In genomic region chr18:2848145-2848878, GRCh38 we compare ENCODE assay signal across 9 cellular contexts. TPM values are rescaled to one million over a fixed set of nuclear protein-coding genes. Genes with fewer than 3 reads are reported as not detected.
DNase-seq lines count a peak whose midpoint lies in the region; ATAC-seq and TF ChIP-seq lines count a peak whose summit lies in the region.
"Had no signal": no experiment of that assay in that cellular context is flagged by ENCODE, and none has a peak within 500 bp of the region (broad histone marks: within the 10 kb centered on the region; RNA-seq: fewer than 3 reads in every experiment).

No MANE protein-coding gene starts in this region.

- TF ChIP-seq POLR2A in esophagus squamous epithelium (IDR thresholded peaks at IDR 0.05) (no peak), body of pancreas (IDR thresholded peaks at IDR 0.05) (no peak)

- H4K20me1 ChIP-seq in Karpas-422 (ENCODE audit: insufficient read depth, low read depth, low read length) = no peaks in the 10 kb centered on the region

- CTCF ChIA-PET in CD4-positive, alpha-beta T cell (lab: Charles Lee) = interaction anchor here (1.7 kb wide), 1 partner anchor 280 kb away, joined by 3 read pairs; no protein-coding TSS in a partner anchor

- intact Hi-C loops in CD4-positive, alpha-beta T cell (cut with DNase I, micrococcal nuclease) = no loop called here
- intact Hi-C loops in esophagus squamous epithelium (cut with DNase I) = no loop called here
- intact Hi-C loops in posterior cingulate gyrus (cut with DNase I) = no loop called here
- intact Hi-C loops in body of pancreas (cut with DNase I) = no loop called here

- 12 to 19% methylated on average over 12 to 17 of the region's 17 CpGs for WGBS in esophagus squamous epithelium, 2 donors
- WGBS in body of pancreas, 2 donors = 12 to 26% methylated on average over 13 to 17 of the region's 17 CpGs

- no peaks in the 10 kb centered on the region for H3K9me2 ChIP-seq in Karpas-422 (replicated peaks; ENCODE audit: insufficient read depth, low read length)

- no peak overlapping the region for H3K27ac ChIP-seq in CD4-positive, alpha-beta T cell (ENCODE audit: low read depth, low read length)
- H3K27ac ChIP-seq in Karpas-422 (ENCODE audit: low read length) (no peak overlapping the region), esophagus squamous epithelium (peak overlapping the region; percentile 58 to 88 (median 78)), parathyroid adenoma (peak overlapping the region; percentile 99), body of pancreas (peak overlapping the region in 1 of 4 donors; percentile 60)
- H3K27ac ChIP-seq: VCaP had no signal

- no peaks in the 10 kb centered on the region for H3K36me3 Mint-ChIP-seq in CD4-positive, alpha-beta T cell (ENCODE audit: low read depth)

- DNase-seq in CD4-positive, alpha-beta T cell = no peak
- DNase-seq in Karpas-422 = peak; percentile 53
- DNase-seq in esophagus squamous epithelium (lab: John Stamatoyannopoulos, UW) = no peak
- no peak for DNase-seq in nucleus accumbens (lab: John Stamatoyannopoulos, UW)
- DNase-seq in posterior cingulate gyrus = no peak
- DNase-seq in body of pancreas = no peak
- DNase-seq in NCI-H69 (lab: John Stamatoyannopoulos, UW) = no peak

- no peak overlapping the region for H3K27ac Mint-ChIP-seq in CD4-positive, alpha-beta T cell

- H3K9ac ChIP-seq in Karpas-422 (ENCODE audit: low read length) = peak overlapping the region; percentile 21; the same call in 1 of the 2 replicates
- peak overlapping the region; percentile 97 for H3K9ac ChIP-seq in parathyroid adenoma

- H3K27me3 ChIP-seq in CD4-positive, alpha-beta T cell (ENCODE audit: control insufficient read depth, insufficient read depth, low read length) = peaks cover 46% of the 10 kb centered on the region
- H3K27me3 ChIP-seq in Karpas-422 (ENCODE audit: low read length) (peaks cover 7% of the 10 kb centered on the region; the same call in 1 of the 2 replicates), esophagus squamous epithelium (peaks cover 0 to 74% (median 6%) of the 10 kb centered on the region in 4 donors), parathyroid adenoma (ENCODE audit: control insufficient read depth, insufficient read depth, low read length) (no peaks in the 10 kb centered on the region), body of pancreas (no peaks in the 10 kb centered on the region)

- H3K27me3 Mint-ChIP-seq in CD4-positive, alpha-beta T cell = peaks cover 87% of the 10 kb centered on the region

- H3K79me2 ChIP-seq in Karpas-422 (ENCODE audit: low read length) (no peaks in the 10 kb centered on the region), parathyroid adenoma (peaks cover 40% of the 10 kb centered on the region)

- no peaks in the 10 kb centered on the region for H3K9me3 Mint-ChIP-seq in CD4-positive, alpha-beta T cell

- no peak overlapping the region for H2AFZ ChIP-seq in Karpas-422 (ENCODE audit: low read length)
- H2AFZ ChIP-seq in parathyroid adenoma = no peak overlapping the region

- no peak for ATAC-seq in CD4-positive, alpha-beta T cell (ENCODE audit: poor library complexity)
- ATAC-seq in body of pancreas = no peak

- POLR2A ChIA-PET in CD4-positive, alpha-beta T cell (lab: Charles Lee) = interaction anchor here (0.9 to 1.0 kb wide), 3 partner anchors 41 to 59 kb away, joined by 3 to 4 read pairs (median 3); no protein-coding TSS in a partner anchor

- H3K4me1 ChIP-seq in Karpas-422 (ENCODE audit: low read length) = peaks cover 41% of the 10 kb centered on the region
- peaks cover 9 to 28% (median 11%) of the 10 kb centered on the region in 3 donors for H3K4me1 ChIP-seq in esophagus squamous epithelium
- peaks cover 33% of the 10 kb centered on the region for H3K4me1 ChIP-seq in parathyroid adenoma
- peaks cover 22% of the 10 kb centered on the region for H3K4me1 ChIP-seq in body of pancreas

- H3K4me2 ChIP-seq in Karpas-422 (ENCODE audit: low read depth, low read length, poor library complexity, severe bottlenecking) = peak overlapping the region; percentile 70
- peak overlapping the region; percentile 81 for H3K4me2 ChIP-seq in parathyroid adenoma (ENCODE audit: low read length)

- H3K4me1 Mint-ChIP-seq in CD4-positive, alpha-beta T cell (ENCODE audit: low read depth) = peaks cover 19% of the 10 kb centered on the region

- no peak for TF ChIP-seq CTCF in CD4-positive, alpha-beta T cell (IDR thresholded peaks at IDR 0.05)
- TF ChIP-seq CTCF in esophagus squamous epithelium (IDR thresholded peaks at IDR 0.05) (no peak), parathyroid adenoma (IDR thresholded peaks at IDR 0.05) (no peak), body of pancreas (IDR thresholded peaks at IDR 0.05) (no peak)

- no peaks in the 10 kb centered on the region for H3K9me3 ChIP-seq in CD4-positive, alpha-beta T cell (ENCODE audit: control insufficient read depth, low read length)
- H3K9me3 ChIP-seq in Karpas-422 (ENCODE audit: low read length) = no peaks in the 10 kb centered on the region
- no peaks in the 10 kb centered on the region for H3K9me3 ChIP-seq in esophagus squamous epithelium
- no peaks in the 10 kb centered on the region for H3K9me3 ChIP-seq in parathyroid adenoma (ENCODE audit: control insufficient read depth, low read length)
- H3K9me3 ChIP-seq in body of pancreas = no peaks in the 10 kb centered on the region

- H3K4me3 ChIP-seq in Karpas-422 (ENCODE audit: low read length) (peak overlapping the region; percentile 53), esophagus squamous epithelium (peak overlapping the region; percentile 33 to 62 (median 53)), parathyroid adenoma (ENCODE audit: low read depth, low read length) (peak overlapping the region; percentile 94), body of pancreas (peak overlapping the region in 1 of 2 donors; percentile 17)

- H3K4me3 Mint-ChIP-seq in CD4-positive, alpha-beta T cell = peak overlapping the region; percentile 87

- H3K36me3 ChIP-seq in Karpas-422 (ENCODE audit: insufficient read depth, low read length) (no peaks in the 10 kb centered on the region), esophagus squamous epithelium (no peaks in the 10 kb centered on the region), parathyroid adenoma (ENCODE audit: control insufficient read depth, insufficient read depth, low read length) (no peaks in the 10 kb centered on the region), body of pancreas (replicated peaks in 1 of 2; ENCODE audit: insufficient read depth in 1 of 2, low read depth in 2 of 2) (no peaks in the 10 kb centered on the region)

RNA-seq across cellular contexts. Expression of gene EMILIN2, which starts 1.5 kb away (rescaled TPM):
- 1 to 10 TPM; 3.2 to 3.3 TPM for total RNA-seq in CD4-positive, alpha-beta T cell
- 1.8 and 2.3 TPM in 2 replicates for total RNA-seq in Karpas-422 (2014; rRNA removed; shearing (Covaris generic); ENCODE audit: low replicate concordance)
- total RNA-seq in esophagus squamous epithelium (10 to 100 TPM in 1 of 4 donors, 1 to 10 TPM in 3; 3.2 to 11.1 (median 5.5) TPM), body of pancreas (1 to 10 TPM; 2.0 to 3.1 TPM)

Comparison
In these comparisons a context has a peak if more than half of its experiments do, and no peak if none do; other contexts are left out.
1. H3K27ac ChIP-seq: peak in esophagus squamous epithelium (4 of 4) and parathyroid adenoma (single experiment); none in CD4-positive, alpha-beta T cell (single experiment) and Karpas-422 (single experiment).